17 cellular contexts compared by ENCODE assay signal in the genomic region with DNA sequence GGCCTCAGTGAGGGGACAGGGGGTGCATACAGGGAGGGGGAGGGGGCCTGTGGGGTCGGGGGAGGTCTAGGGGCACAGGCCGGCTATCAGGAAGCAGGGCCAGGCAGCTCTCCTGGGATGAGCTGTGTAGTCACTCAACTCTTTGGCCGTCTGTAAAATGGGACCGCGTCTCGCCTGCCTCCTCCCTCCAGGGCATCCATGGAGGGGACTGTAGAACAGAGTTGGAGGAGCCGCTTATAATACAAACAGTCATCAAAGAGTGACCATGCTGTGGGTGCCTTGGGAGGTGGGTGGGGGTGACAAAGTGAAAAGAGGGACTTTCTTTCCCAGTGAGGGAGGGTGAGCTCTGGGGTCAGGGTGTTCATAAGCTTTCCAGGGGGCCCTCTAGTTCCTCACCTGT.
DNase-seq lines count a peak whose midpoint lies in the region; ATAC-seq, FAIRE-seq and TF ChIP-seq lines count a peak whose summit lies in the region.
"Had no signal": no experiment of that assay in that cellular context is flagged by ENCODE, and none has a peak within 500 bp of the region (broad histone marks: within the 10 kb centered on the region; RNA-seq: fewer than 3 reads in every experiment).

No MANE protein-coding gene starts in this region.

- no peaks in the 10 kb centered on the region for H3K9me3 ChIP-seq in KOPT-K1 (ENCODE audit: insufficient read depth, low read length, poor library complexity, severe bottlenecking)
- H3K9me3 ChIP-seq in thoracic aorta = no peaks in the 10 kb centered on the region
- H3K9me3 ChIP-seq: left lung, pancreas had no signal

- DNase-seq in chondrocyte (ENCODE audit: low spot score) = no peak
- DNase-seq in natural killer cell = no peak
- no peak for DNase-seq in thoracic aorta (ENCODE audit: low spot score)
- no peak for DNase-seq in Calu3
- DNase-seq in ACHN = no peak
- no peak for DNase-seq in frontal cortex (ENCODE audit: low spot score in 2 of 2)
- DNase-seq: activated CD8-positive, alpha-beta memory T cell treated with anti-CD3 and anti-CD28 coated beads, Interleukin-2, amount 50 U/mL, for 4 hours; cerebellar nuclear complex; hippocampal formation; left lung; NCI-H1105 treated with DMSO at 0.1 percent for 48 hours had no signal

- no peaks in the 10 kb centered on the region for H3K36me3 ChIP-seq in KOPT-K1 (ENCODE audit: insufficient read depth, low read length)
- no peaks in the 10 kb centered on the region for H3K36me3 ChIP-seq in thoracic aorta
- H3K36me3 ChIP-seq: left lung, pancreas had no signal

- no peaks in the 10 kb centered on the region for H3K27me3 Mint-ChIP-seq in chondrocyte (ENCODE audit: low read depth)
- H3K27me3 Mint-ChIP-seq in natural killer cell (ENCODE audit: low read depth in 2 of 2) = no peaks in the 10 kb centered on the region
- no peaks in the 10 kb centered on the region for H3K27me3 Mint-ChIP-seq in Calu3 (ENCODE audit: unreplicated experiment)

- H3K27ac Mint-ChIP-seq in chondrocyte (ENCODE audit: unreplicated experiment) = peak overlapping the region; percentile 89
- peak overlapping the region; percentile 69 to 88 for H3K27ac Mint-ChIP-seq in natural killer cell
- H3K27ac Mint-ChIP-seq in Calu3 (ENCODE audit: unreplicated experiment) = no peak overlapping the region
- H3K27ac Mint-ChIP-seq: activated naive CD4-positive, alpha-beta T cell treated with anti-CD3 and anti-CD28 coated beads, Interleukin-2, amount 50 U/mL, for 24 hours; WTC11 had no signal

- H3K27me3 ChIP-seq in thoracic aorta (replicated peaks; ENCODE audit: insufficient read depth) = no peaks in the 10 kb centered on the region
- H3K27me3 ChIP-seq: pancreas had no signal

- H3K4me3 Mint-ChIP-seq in chondrocyte (ENCODE audit: unreplicated experiment) = no peak overlapping the region
- peak overlapping the region; percentile 40 for H3K4me3 Mint-ChIP-seq in natural killer cell
- no peak overlapping the region for H3K4me3 Mint-ChIP-seq in Calu3 (ENCODE audit: low read depth, unreplicated experiment)
- H3K4me3 Mint-ChIP-seq: WTC11 had no signal

- H3K36me3 Mint-ChIP-seq in chondrocyte (ENCODE audit: low read depth) (no peaks in the 10 kb centered on the region), natural killer cell (no peaks in the 10 kb centered on the region), Calu3 (ENCODE audit: insufficient read depth, unreplicated experiment) (peaks cover 9% of the 10 kb centered on the region)
- H3K36me3 Mint-ChIP-seq: activated naive CD4-positive, alpha-beta T cell treated with anti-CD3 and anti-CD28 coated beads, Interleukin-2, amount 50 U/mL, for 24 hours; WTC11 had no signal

- no peak overlapping the region for H3K4me3 ChIP-seq in thoracic aorta
- H3K4me3 ChIP-seq: left lung, pancreas had no signal

- ATAC-seq in natural killer cell (peak in 2 of 3 donors; percentile 40 to 52), thoracic aorta (ENCODE audit: insufficient number of reproducible peaks, low FRiP score, low read depth) (no peak), GM21381 (IDR thresholded peaks at IDR 0.05; ENCODE audit: unreplicated experiment) (no peak)

- TF ChIP-seq CTCF in chondrocyte (IDR thresholded peaks at IDR 0.05) (no peak), natural killer cell (IDR thresholded peaks at IDR 0.05) (no peak), thoracic aorta (IDR thresholded peaks at IDR 0.05) (no peak), Calu3 (IDR thresholded peaks at IDR 0.05; ENCODE audit: unreplicated experiment) (no peak)

- peaks cover 69% of the 10 kb centered on the region for H3K4me1 Mint-ChIP-seq in chondrocyte (ENCODE audit: low read depth)
- H3K4me1 Mint-ChIP-seq in natural killer cell = peaks cover 28 to 54% of the 10 kb centered on the region in 2 donors
- H3K4me1 Mint-ChIP-seq in Calu3 (ENCODE audit: low read depth, unreplicated experiment) = peaks cover 39% of the 10 kb centered on the region

- peak overlapping the region; percentile 44 for H3K27ac ChIP-seq in KOPT-K1 (ENCODE audit: low read depth, low read length, poor library complexity, severe bottlenecking)
- peak overlapping the region; percentile 91 to 92 for H3K27ac ChIP-seq in thoracic aorta

- peaks cover 50 to 88% of the 10 kb centered on the region in 2 donors for H3K4me1 ChIP-seq in thoracic aorta (ENCODE audit: control insufficient read depth in 1 of 2, low read depth in 2 of 2)

- no peak for FAIRE-seq in frontal cortex (lab: Jason Lieb, UNC)
- FAIRE-seq: G401.6, pancreas had no signal

- in situ Hi-C loops in ACHN (cut with HindIII; ENCODE audit: low pct_ligation_motif_present, low pct_unique_long_range_greater_than_20kb, low sequenced_read_pairs) = no loop called here

- BruUV-seq in Calu3 (replicated peaks; lab: Mats Ljungman, UMichigan) = no TSS peak

- intact Hi-C loops in natural killer cell (cut with micrococcal nuclease) = loop anchor here (5.0 kb wide), 2 partner anchors 165 to 265 kb away; partner anchors contain the start of gene ZFP36L2
- intact Hi-C loops in Calu3 (cut with micrococcal nuclease; ENCODE audit: unreplicated experiment) = no loop called here

- no peaks in the 10 kb centered on the region for H3K9me3 Mint-ChIP-seq in chondrocyte (ENCODE audit: low read depth)
- no peaks in the 10 kb centered on the region for H3K9me3 Mint-ChIP-seq in natural killer cell
- no peaks in the 10 kb centered on the region for H3K9me3 Mint-ChIP-seq in Calu3 (ENCODE audit: low read depth, unreplicated experiment)
- H3K9me3 Mint-ChIP-seq: activated naive CD4-positive, alpha-beta T cell treated with anti-CD3 and anti-CD28 coated beads, Interleukin-2, amount 50 U/mL, for 24 hours; WTC11 had no signal

- CTCF ChIA-PET in Calu3 (lab: Charles Lee) = no interaction called here

Comparison
In these comparisons a context has a peak if more than half of its experiments do, and no peak if none do; other contexts are left out.
1. ATAC-seq: peak in natural killer cell (2 of 3); none in thoracic aorta (single experiment) and GM21381 (single experiment).